14 cellular contexts compared by ENCODE assay signal in the genomic region with DNA sequence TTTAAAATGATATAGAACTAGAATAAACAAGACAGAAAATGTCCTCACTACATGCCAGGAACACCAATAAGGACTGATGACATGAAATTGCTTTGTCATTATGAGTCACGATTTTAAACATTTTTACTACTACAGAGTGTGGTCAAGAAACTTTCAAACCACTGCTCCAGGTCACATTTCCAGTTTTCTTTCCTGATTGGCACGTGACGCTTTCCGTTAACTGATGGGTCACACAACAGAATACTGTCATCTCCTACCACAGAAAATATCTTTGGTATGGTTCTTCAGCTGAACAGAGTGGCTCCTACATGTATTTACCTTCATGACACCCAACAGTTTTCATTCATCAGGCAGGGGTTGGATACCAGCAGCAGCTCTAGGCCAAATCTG.
A peak's percentile ranks its signal among the peaks of the same experiment; 100 is the strongest.
DNase-seq lines count a peak whose midpoint lies in the region; TF ChIP-seq lines count a peak whose summit lies in the region.
"Had no signal": no experiment of that assay in that cellular context is flagged by ENCODE, and none has a peak within 500 bp of the region (broad histone marks: within the 10 kb centered on the region; RNA-seq: fewer than 3 reads in every experiment).

No MANE protein-coding gene starts in this region.

- no peak overlapping the region for H4K8ac ChIP-seq in mesenchymal stem cell (ENCODE audit: low read length)
- H4K8ac ChIP-seq in neuronal stem cell (ENCODE audit: low read depth, low read length): no peak overlapping the region

- H3K4me1 ChIP-seq in mammary epithelial cell (ENCODE audit: insufficient read depth, low read length) (peaks cover 8% of the 10 kb centered on the region), mesenchymal stem cell (ENCODE audit: control insufficient read depth, insufficient read depth, low read depth, low read length) (peaks cover 2% of the 10 kb centered on the region), neuronal stem cell (ENCODE audit: control insufficient read depth in 2 of 2, insufficient read depth in 1 of 2, low read depth in 1 of 2, low read length in 2 of 2) (peaks cover 0 to 2% of the 10 kb centered on the region in 2 donors)
- H3K4me1 ChIP-seq: esophagus squamous epithelium had no signal

- H2BK15ac ChIP-seq in mesenchymal stem cell (ENCODE audit: low read depth, poor library complexity, severe bottlenecking) (no peak overlapping the region), neuronal stem cell (ENCODE audit: low read length) (no peak overlapping the region)

- H4K91ac ChIP-seq in mesenchymal stem cell (ENCODE audit: low read length): no peak overlapping the region
- H4K91ac ChIP-seq in neuronal stem cell (ENCODE audit: low read depth, low read length, poor library complexity): no peak overlapping the region

- H3K27ac ChIP-seq in mammary epithelial cell (ENCODE audit: insufficient read depth, low read depth, low read length) (no peak overlapping the region), mesenchymal stem cell (ENCODE audit: low read length, poor library complexity, severe bottlenecking) (no peak overlapping the region), neuronal stem cell (replicated peaks; ENCODE audit: low read length) (no peak overlapping the region)
- H3K27ac ChIP-seq: esophagus squamous epithelium, thoracic aorta had no signal

- no peak overlapping the region for H3K23ac ChIP-seq in mesenchymal stem cell (ENCODE audit: low read length in 2 of 2)
- H3K23ac ChIP-seq in neuronal stem cell (ENCODE audit: low read depth, low read length, poor library complexity): no peak overlapping the region

- no peaks in the 10 kb centered on the region for H4K20me1 ChIP-seq in mammary epithelial cell (ENCODE audit: insufficient read depth, low read length)

- H3K18ac ChIP-seq in mesenchymal stem cell (ENCODE audit: low read depth in 1 of 2, low read length in 2 of 2) (no peak overlapping the region), neuronal stem cell (ENCODE audit: low read length) (no peak overlapping the region)

- dilution Hi-C loops in mammary epithelial cell (cut with HindIII; ENCODE audit: low sequenced_read_pairs): no loop called here

- intact Hi-C loops in mammary epithelial cell (cut with micrococcal nuclease): no loop called here

- H3K4me2 ChIP-seq in mammary epithelial cell (ENCODE audit: insufficient read depth, low read depth, low read length): no peak overlapping the region
- H3K4me2 ChIP-seq in mesenchymal stem cell (ENCODE audit: low read length, poor library complexity, severe bottlenecking): no peak overlapping the region
- H3K4me2 ChIP-seq in neuronal stem cell (ENCODE audit: insufficient read depth, low read length, poor library complexity, severe bottlenecking): no peak overlapping the region

- BruUV-seq in mammary epithelial cell (replicated peaks; lab: Mats Ljungman, UMichigan): no TSS peak

- no peak overlapping the region for H2AFZ ChIP-seq in mammary epithelial cell (ENCODE audit: low read depth, low read length)
- H2AFZ ChIP-seq in mesenchymal stem cell (ENCODE audit: low read depth, low read length): no peak overlapping the region
- no peak overlapping the region for H2AFZ ChIP-seq in neuronal stem cell (ENCODE audit: low read length)

- peaks cover 37% of the 10 kb centered on the region for H3K79me2 ChIP-seq in mammary epithelial cell (ENCODE audit: insufficient read depth, low read length)

- no peak overlapping the region for H3K14ac ChIP-seq in mesenchymal stem cell (ENCODE audit: low read length in 2 of 2)
- H3K14ac ChIP-seq in neuronal stem cell (ENCODE audit: low read length): no peak overlapping the region

- H3K27me3 ChIP-seq in mammary epithelial cell (ENCODE audit: insufficient read depth, low read length) (no peaks in the 10 kb centered on the region), mesenchymal stem cell (ENCODE audit: control insufficient read depth in 1 of 2, insufficient read depth in 1 of 2, low read length in 2 of 2) (no peaks in the 10 kb centered on the region), neuronal stem cell (ENCODE audit: control insufficient read depth in 3 of 3, insufficient read depth in 3 of 3, low read depth in 1 of 3, low read length in 3 of 3) (no peaks in the 10 kb centered on the region)
- H3K27me3 ChIP-seq: esophagus squamous epithelium had no signal

- no peak overlapping the region for H2BK120ac ChIP-seq in mesenchymal stem cell (ENCODE audit: low read depth, low read length)
- no peak overlapping the region for H2BK120ac ChIP-seq in neuronal stem cell (ENCODE audit: low read depth, low read length)

- peaks cover 24% of the 10 kb centered on the region for H3K79me1 ChIP-seq in mesenchymal stem cell (replicated peaks; ENCODE audit: low read length, poor library complexity, severe bottlenecking)
- H3K79me1 ChIP-seq in neuronal stem cell (ENCODE audit: low read depth, low read length): no peaks in the 10 kb centered on the region

- in situ Hi-C loops in mammary epithelial cell (cut with MboI; ENCODE audit: low sequenced_read_pairs in 2 of 2): no loop called here

- H3K9ac ChIP-seq in mammary epithelial cell (ENCODE audit: insufficient read depth, low read length) (no peak overlapping the region), mesenchymal stem cell (ENCODE audit: low read length) (no peak overlapping the region), neuronal stem cell (ENCODE audit: low read depth, low read length, poor library complexity) (no peak overlapping the region)

- H2AK5ac ChIP-seq in mesenchymal stem cell (ENCODE audit: low read length, severe bottlenecking): no peak overlapping the region
- no peak overlapping the region for H2AK5ac ChIP-seq in neuronal stem cell (ENCODE audit: low read depth, low read length)

- no peak overlapping the region for H3K4me3 ChIP-seq in mammary epithelial cell (replicated peaks in 1 of 3; ENCODE audit: insufficient read depth in 1 of 3, low read depth in 2 of 3, low read length in 3 of 3)
- H3K4me3 ChIP-seq in mesenchymal stem cell (ENCODE audit: insufficient read depth in 1 of 2, low read depth in 1 of 2, low read length in 2 of 2): no peak overlapping the region
- H3K4me3 ChIP-seq in neuronal stem cell (ENCODE audit: low read length in 2 of 2): no peak overlapping the region
- H3K4me3 ChIP-seq: esophagus squamous epithelium, thoracic aorta had no signal

- whole genome bisulfite sequencing in mammary epithelial cell (ENCODE audit: low coverage, missing lambda C conversion rate): 72% methylated on average over 4 of the region's 4 CpGs
- WGBS in mesenchymal stem cell: 67% methylated on average over 4 of the region's 4 CpGs
- no CpG with 5 or more reads among the region's 4 CpGs for WGBS in neuronal stem cell (ENCODE audit: extremely low coverage in 2 of 2, insufficient read length in 2 of 2, insufficient replicate concordance in 1 of 2), 2 donors

- no peak for TF ChIP-seq CTCF in mammary epithelial cell (conservative IDR thresholded peaks at IDR 0.05 in 1 of 2, IDR thresholded peaks at IDR 0.05 in 1 of 2; ENCODE audit: extremely low read depth in 1 of 2, insufficient read depth in 1 of 2, low read depth in 1 of 2, low read length in 2 of 2)

- CTCF ChIA-PET in mammary epithelial cell (lab: Charles Lee; ENCODE audit: low non-redundant PET): no interaction called here

- DNase-seq in ELR (ENCODE audit: low read depth) (peak; percentile 79), M059J (ENCODE audit: low read depth) (peak; percentile 92), mammary epithelial cell (peak; percentile 52), mesenchymal stem cell (peak; percentile 72), NCI-H2171 (lab: John Stamatoyannopoulos, UW) (no peak), amniotic stem cell (lab: John Stamatoyannopoulos, UW) (no peak), neuronal stem cell (ENCODE audit: low spot score) (no peak)
- no peak for DNase-seq in stimulated activated naive CD4-positive, alpha-beta T cell (lab: John Stamatoyannopoulos, UW)
- DNase-seq: activated CD8-positive, alpha-beta memory T cell treated with anti-CD3 and anti-CD28 coated beads for 24 hours; esophagus squamous epithelium; Karpas-422; NCI-H526; posterior cingulate gyrus had no signal

- H3K4ac ChIP-seq in mesenchymal stem cell (ENCODE audit: low read depth in 1 of 2, low read length in 2 of 2) (no peak overlapping the region), neuronal stem cell (ENCODE audit: low read length) (no peak overlapping the region)

- no peak overlapping the region for H2BK12ac ChIP-seq in mesenchymal stem cell (ENCODE audit: low read length in 2 of 2)
- H2BK12ac ChIP-seq in neuronal stem cell (ENCODE audit: low read length): no peak overlapping the region

- H3K36me3 ChIP-seq in mammary epithelial cell (ENCODE audit: insufficient read depth, low read length): peaks cover 2% of the 10 kb centered on the region
- H3K36me3 ChIP-seq in mesenchymal stem cell (ENCODE audit: control insufficient read depth in 1 of 2, insufficient read depth in 2 of 2, low read depth in 1 of 2, low read length in 2 of 2): peaks cover 0 to 19% of the 10 kb centered on the region in 2 experiments
- peaks cover 7 to 69% of the 10 kb centered on the region in 2 donors for H3K36me3 ChIP-seq in neuronal stem cell (replicated peaks in 1 of 2; ENCODE audit: control insufficient read depth in 2 of 2, insufficient read depth in 2 of 2, low read length in 2 of 2)

- no peak overlapping the region for H2BK5ac ChIP-seq in mesenchymal stem cell (ENCODE audit: low read depth, low read length, poor library complexity, severe bottlenecking)
- H2BK5ac ChIP-seq in neuronal stem cell (ENCODE audit: low read length): no peak overlapping the region

- H3K9me3 ChIP-seq in mammary epithelial cell (replicated peaks; ENCODE audit: insufficient read depth, low read length) (no peaks in the 10 kb centered on the region), mesenchymal stem cell (ENCODE audit: control insufficient read depth, low read length) (no peaks in the 10 kb centered on the region), neuronal stem cell (replicated peaks in 1 of 2; ENCODE audit: control insufficient read depth in 2 of 2, insufficient read depth in 1 of 2, low read depth in 1 of 2, low read length in 2 of 2) (no peaks in the 10 kb centered on the region)
- H3K9me3 ChIP-seq: esophagus squamous epithelium, thoracic aorta had no signal

Comparison
In these comparisons a context has a peak if more than half of its experiments do, and no peak if none do; other contexts are left out.
1. DNase-seq: peak in ELR (single experiment), M059J (single experiment), mammary epithelial cell (single experiment) and mesenchymal stem cell (single experiment); none in NCI-H2171 (single experiment), amniotic stem cell (single experiment), neuronal stem cell (single experiment) and stimulated activated naive CD4-positive, alpha-beta T cell (0 of 6).